In the genomic region with DNA sequence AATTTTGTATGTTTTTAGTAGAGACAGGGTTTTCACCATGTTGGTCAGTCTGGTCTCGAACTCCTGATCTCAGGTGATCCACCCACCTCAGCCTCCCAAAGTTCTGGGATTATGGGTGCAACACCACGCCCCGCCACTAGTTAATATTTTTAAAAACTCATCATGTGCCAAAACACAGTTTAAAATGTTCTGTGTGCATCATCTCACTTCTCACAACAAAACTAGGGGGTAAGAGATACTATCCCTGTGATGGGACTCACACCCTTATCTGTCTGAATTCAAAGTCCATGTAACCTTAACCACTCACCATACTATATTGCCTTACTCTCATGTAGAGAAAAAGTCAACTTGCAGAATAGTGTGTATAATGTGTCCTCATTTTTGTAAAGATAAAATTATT, we compare ENCODE assay signal across 2 cellular contexts.
TF ChIP-seq lines count a peak whose summit lies in the region.

No MANE protein-coding gene starts in this region.

TF ChIP-seq in HCT116, 20 proteins besides CTCF, POLR2A, EP300 and RAD21:
- TF ChIP-seq, protein P1, sequence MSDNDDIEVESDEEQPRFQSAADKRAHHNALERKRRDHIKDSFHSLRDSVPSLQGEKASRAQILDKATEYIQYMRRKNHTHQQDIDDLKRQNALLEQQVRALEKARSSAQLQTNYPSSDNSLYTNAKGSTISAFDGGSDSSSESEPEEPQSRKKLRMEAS (IDR thresholded peaks at IDR 0.05), result no peak
- TF ChIP-seq ELF1 (IDR thresholded peaks at IDR 0.05; ENCODE audit: borderline replicate concordance, low read depth) (no peak), JUND (IDR thresholded peaks at IDR 0.05) (no peak), CBX3 (IDR thresholded peaks at IDR 0.05; ENCODE audit: low read depth) (no peak)
- TF ChIP-seq, protein P2, sequence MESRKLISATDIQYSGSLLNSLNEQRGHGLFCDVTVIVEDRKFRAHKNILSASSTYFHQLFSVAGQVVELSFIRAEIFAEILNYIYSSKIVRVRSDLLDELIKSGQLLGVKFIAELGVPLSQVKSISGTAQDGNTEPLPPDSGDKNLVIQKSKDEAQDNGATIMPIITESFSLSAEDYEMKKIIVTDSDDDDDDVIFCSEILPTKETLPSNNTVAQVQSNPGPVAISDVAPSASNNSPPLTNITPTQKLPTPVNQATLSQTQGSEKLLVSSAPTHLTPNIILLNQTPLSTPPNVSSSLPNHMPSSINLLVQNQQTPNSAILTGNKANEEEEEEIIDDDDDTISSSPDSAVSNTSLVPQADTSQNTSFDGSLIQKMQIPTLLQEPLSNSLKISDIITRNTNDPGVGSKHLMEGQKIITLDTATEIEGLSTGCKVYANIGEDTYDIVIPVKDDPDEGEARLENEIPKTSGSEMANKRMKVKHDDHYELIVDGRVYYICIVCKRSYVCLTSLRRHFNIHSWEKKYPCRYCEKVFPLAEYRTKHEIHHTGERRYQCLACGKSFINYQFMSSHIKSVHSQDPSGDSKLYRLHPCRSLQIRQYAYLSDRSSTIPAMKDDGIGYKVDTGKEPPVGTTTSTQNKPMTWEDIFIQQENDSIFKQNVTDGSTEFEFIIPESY (IDR thresholded peaks at IDR 0.05; ENCODE audit: extremely low read depth, insufficient replicate concordance, low read length), result no peak
- TF ChIP-seq, protein P3, sequence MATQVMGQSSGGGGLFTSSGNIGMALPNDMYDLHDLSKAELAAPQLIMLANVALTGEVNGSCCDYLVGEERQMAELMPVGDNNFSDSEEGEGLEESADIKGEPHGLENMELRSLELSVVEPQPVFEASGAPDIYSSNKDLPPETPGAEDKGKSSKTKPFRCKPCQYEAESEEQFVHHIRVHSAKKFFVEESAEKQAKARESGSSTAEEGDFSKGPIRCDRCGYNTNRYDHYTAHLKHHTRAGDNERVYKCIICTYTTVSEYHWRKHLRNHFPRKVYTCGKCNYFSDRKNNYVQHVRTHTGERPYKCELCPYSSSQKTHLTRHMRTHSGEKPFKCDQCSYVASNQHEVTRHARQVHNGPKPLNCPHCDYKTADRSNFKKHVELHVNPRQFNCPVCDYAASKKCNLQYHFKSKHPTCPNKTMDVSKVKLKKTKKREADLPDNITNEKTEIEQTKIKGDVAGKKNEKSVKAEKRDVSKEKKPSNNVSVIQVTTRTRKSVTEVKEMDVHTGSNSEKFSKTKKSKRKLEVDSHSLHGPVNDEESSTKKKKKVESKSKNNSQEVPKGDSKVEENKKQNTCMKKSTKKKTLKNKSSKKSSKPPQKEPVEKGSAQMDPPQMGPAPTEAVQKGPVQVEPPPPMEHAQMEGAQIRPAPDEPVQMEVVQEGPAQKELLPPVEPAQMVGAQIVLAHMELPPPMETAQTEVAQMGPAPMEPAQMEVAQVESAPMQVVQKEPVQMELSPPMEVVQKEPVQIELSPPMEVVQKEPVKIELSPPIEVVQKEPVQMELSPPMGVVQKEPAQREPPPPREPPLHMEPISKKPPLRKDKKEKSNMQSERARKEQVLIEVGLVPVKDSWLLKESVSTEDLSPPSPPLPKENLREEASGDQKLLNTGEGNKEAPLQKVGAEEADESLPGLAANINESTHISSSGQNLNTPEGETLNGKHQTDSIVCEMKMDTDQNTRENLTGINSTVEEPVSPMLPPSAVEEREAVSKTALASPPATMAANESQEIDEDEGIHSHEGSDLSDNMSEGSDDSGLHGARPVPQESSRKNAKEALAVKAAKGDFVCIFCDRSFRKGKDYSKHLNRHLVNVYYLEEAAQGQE (IDR thresholded peaks at IDR 0.05; ENCODE audit: low read depth), result no peak
- TF ChIP-seq, protein P4, sequence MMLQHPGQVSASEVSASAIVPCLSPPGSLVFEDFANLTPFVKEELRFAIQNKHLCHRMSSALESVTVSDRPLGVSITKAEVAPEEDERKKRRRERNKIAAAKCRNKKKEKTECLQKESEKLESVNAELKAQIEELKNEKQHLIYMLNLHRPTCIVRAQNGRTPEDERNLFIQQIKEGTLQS (IDR thresholded peaks at IDR 0.05), result no peak

TF ChIP-seq in K562, 482 proteins besides CTCF, POLR2A, EP300 and RAD21:
- TF ChIP-seq HMGN3 (IDR thresholded peaks at IDR 0.05; ENCODE audit: borderline replicate concordance, extremely low read depth, insufficient read length, low read depth, low read length) (no peak), NR2F6 (CRISPR knock-in tag; IDR thresholded peaks at IDR 0.05) (no peak), WHSC1 (IDR thresholded peaks at IDR 0.05; ENCODE audit: low read length) (no peak), FOXA3 (CRISPR knock-in tag; conservative IDR thresholded peaks at IDR 0.05 in 1 of 2, IDR thresholded peaks at IDR 0.05 in 1 of 2) (no peak), ZNF124 (CRISPR knock-in tag; IDR thresholded peaks at IDR 0.05) (no peak), BRD9 (IDR thresholded peaks at IDR 0.05; ENCODE audit: low read depth, partially characterized antibody) (no peak), XRCC4 (IDR thresholded peaks at IDR 0.05; ENCODE audit: extremely low read depth, insufficient read depth, insufficient read length) (no peak), ZNF311 (CRISPR knock-in tag; IDR thresholded peaks at IDR 0.05) (no peak), KAT2B (IDR thresholded peaks at IDR 0.05; ENCODE audit: low read depth, low read length) (no peak), SMARCE1 (IDR thresholded peaks at IDR 0.05) (no peak), RCOR1 (IDR thresholded peaks at IDR 0.05; ENCODE audit: borderline replicate concordance in 1 of 2, low read depth in 2 of 2, low read length in 2 of 2) (no peak), SRSF1 (IDR thresholded peaks at IDR 0.05; ENCODE audit: low read depth, low read length) (no peak), NCOA4 (IDR thresholded peaks at IDR 0.05; ENCODE audit: partially characterized antibody) (no peak), ZNF780A (CRISPR knock-in tag; IDR thresholded peaks at IDR 0.05) (no peak), CBFA2T3 (IDR thresholded peaks at IDR 0.05) (no peak)
- TF ChIP-seq, protein P4 (IDR thresholded peaks at IDR 0.05), result no peak
- TF ChIP-seq, protein P4 (CRISPR knock-in tag; conservative IDR thresholded peaks at IDR 0.05), result no peak
- TF ChIP-seq, protein P5, sequence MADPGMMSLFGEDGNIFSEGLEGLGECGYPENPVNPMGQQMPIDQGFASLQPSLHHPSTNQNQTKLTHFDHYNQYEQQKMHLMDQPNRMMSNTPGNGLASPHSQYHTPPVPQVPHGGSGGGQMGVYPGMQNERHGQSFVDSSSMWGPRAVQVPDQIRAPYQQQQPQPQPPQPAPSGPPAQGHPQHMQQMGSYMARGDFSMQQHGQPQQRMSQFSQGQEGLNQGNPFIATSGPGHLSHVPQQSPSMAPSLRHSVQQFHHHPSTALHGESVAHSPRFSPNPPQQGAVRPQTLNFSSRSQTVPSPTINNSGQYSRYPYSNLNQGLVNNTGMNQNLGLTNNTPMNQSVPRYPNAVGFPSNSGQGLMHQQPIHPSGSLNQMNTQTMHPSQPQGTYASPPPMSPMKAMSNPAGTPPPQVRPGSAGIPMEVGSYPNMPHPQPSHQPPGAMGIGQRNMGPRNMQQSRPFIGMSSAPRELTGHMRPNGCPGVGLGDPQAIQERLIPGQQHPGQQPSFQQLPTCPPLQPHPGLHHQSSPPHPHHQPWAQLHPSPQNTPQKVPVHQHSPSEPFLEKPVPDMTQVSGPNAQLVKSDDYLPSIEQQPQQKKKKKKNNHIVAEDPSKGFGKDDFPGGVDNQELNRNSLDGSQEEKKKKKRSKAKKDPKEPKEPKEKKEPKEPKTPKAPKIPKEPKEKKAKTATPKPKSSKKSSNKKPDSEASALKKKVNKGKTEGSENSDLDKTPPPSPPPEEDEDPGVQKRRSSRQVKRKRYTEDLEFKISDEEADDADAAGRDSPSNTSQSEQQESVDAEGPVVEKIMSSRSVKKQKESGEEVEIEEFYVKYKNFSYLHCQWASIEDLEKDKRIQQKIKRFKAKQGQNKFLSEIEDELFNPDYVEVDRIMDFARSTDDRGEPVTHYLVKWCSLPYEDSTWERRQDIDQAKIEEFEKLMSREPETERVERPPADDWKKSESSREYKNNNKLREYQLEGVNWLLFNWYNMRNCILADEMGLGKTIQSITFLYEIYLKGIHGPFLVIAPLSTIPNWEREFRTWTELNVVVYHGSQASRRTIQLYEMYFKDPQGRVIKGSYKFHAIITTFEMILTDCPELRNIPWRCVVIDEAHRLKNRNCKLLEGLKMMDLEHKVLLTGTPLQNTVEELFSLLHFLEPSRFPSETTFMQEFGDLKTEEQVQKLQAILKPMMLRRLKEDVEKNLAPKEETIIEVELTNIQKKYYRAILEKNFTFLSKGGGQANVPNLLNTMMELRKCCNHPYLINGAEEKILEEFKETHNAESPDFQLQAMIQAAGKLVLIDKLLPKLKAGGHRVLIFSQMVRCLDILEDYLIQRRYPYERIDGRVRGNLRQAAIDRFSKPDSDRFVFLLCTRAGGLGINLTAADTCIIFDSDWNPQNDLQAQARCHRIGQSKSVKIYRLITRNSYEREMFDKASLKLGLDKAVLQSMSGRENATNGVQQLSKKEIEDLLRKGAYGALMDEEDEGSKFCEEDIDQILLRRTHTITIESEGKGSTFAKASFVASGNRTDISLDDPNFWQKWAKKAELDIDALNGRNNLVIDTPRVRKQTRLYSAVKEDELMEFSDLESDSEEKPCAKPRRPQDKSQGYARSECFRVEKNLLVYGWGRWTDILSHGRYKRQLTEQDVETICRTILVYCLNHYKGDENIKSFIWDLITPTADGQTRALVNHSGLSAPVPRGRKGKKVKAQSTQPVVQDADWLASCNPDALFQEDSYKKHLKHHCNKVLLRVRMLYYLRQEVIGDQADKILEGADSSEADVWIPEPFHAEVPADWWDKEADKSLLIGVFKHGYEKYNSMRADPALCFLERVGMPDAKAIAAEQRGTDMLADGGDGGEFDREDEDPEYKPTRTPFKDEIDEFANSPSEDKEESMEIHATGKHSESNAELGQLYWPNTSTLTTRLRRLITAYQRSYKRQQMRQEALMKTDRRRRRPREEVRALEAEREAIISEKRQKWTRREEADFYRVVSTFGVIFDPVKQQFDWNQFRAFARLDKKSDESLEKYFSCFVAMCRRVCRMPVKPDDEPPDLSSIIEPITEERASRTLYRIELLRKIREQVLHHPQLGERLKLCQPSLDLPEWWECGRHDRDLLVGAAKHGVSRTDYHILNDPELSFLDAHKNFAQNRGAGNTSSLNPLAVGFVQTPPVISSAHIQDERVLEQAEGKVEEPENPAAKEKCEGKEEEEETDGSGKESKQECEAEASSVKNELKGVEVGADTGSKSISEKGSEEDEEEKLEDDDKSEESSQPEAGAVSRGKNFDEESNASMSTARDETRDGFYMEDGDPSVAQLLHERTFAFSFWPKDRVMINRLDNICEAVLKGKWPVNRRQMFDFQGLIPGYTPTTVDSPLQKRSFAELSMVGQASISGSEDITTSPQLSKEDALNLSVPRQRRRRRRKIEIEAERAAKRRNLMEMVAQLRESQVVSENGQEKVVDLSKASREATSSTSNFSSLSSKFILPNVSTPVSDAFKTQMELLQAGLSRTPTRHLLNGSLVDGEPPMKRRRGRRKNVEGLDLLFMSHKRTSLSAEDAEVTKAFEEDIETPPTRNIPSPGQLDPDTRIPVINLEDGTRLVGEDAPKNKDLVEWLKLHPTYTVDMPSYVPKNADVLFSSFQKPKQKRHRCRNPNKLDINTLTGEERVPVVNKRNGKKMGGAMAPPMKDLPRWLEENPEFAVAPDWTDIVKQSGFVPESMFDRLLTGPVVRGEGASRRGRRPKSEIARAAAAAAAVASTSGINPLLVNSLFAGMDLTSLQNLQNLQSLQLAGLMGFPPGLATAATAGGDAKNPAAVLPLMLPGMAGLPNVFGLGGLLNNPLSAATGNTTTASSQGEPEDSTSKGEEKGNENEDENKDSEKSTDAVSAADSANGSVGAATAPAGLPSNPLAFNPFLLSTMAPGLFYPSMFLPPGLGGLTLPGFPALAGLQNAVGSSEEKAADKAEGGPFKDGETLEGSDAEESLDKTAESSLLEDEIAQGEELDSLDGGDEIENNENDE (IDR thresholded peaks at IDR 0.05; ENCODE audit: low read depth, low read length), result no peak
- TF ChIP-seq, protein P6, sequence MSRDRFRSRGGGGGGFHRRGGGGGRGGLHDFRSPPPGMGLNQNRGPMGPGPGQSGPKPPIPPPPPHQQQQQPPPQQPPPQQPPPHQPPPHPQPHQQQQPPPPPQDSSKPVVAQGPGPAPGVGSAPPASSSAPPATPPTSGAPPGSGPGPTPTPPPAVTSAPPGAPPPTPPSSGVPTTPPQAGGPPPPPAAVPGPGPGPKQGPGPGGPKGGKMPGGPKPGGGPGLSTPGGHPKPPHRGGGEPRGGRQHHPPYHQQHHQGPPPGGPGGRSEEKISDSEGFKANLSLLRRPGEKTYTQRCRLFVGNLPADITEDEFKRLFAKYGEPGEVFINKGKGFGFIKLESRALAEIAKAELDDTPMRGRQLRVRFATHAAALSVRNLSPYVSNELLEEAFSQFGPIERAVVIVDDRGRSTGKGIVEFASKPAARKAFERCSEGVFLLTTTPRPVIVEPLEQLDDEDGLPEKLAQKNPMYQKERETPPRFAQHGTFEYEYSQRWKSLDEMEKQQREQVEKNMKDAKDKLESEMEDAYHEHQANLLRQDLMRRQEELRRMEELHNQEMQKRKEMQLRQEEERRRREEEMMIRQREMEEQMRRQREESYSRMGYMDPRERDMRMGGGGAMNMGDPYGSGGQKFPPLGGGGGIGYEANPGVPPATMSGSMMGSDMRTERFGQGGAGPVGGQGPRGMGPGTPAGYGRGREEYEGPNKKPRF (IDR thresholded peaks at IDR 0.05; ENCODE audit: low read depth, low read length), result no peak
- TF ChIP-seq, protein P7, sequence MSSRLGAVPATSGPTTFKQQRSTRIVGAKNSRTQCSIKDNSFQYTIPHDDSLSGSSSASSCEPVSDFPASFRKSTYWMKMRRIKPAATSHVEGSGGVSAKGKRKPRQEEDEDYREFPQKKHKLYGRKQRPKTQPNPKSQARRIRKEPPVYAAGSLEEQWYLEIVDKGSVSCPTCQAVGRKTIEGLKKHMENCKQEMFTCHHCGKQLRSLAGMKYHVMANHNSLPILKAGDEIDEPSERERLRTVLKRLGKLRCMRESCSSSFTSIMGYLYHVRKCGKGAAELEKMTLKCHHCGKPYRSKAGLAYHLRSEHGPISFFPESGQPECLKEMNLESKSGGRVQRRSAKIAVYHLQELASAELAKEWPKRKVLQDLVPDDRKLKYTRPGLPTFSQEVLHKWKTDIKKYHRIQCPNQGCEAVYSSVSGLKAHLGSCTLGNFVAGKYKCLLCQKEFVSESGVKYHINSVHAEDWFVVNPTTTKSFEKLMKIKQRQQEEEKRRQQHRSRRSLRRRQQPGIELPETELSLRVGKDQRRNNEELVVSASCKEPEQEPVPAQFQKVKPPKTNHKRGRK (tag; IDR thresholded peaks at IDR 0.05), result no peak
